ENCODE assay signal across 11 cellular contexts in genomic region chr1:180563013-180563827, GRCh38. TPM values are rescaled to one million over a fixed set of nuclear protein-coding genes. Genes with fewer than 3 reads are reported as not detected.
DNase-seq lines count a peak whose midpoint lies in the region; ATAC-seq and TF ChIP-seq lines count a peak whose summit lies in the region.
"Had no signal": no experiment of that assay in that cellular context is flagged by ENCODE, and none has a peak within 500 bp of the region (broad histone marks: within the 10 kb centered on the region; RNA-seq: fewer than 3 reads in every experiment).

No MANE protein-coding gene starts in this region.

- peak overlapping the region; percentile 85 for H2AFZ ChIP-seq in SK-N-SH (ENCODE audit: low read depth)
- H2AFZ ChIP-seq in fibroblast of lung (ENCODE audit: low read length) = peak overlapping the region; percentile 9
- peak overlapping the region; percentile 25 for H2AFZ ChIP-seq in neuronal stem cell (ENCODE audit: low read length)

- H3K14ac ChIP-seq in neuronal stem cell (ENCODE audit: low read length) = no peak overlapping the region

- no peak overlapping the region for H2BK12ac ChIP-seq in neuronal stem cell (ENCODE audit: low read length)

- H3K27ac ChIP-seq in SK-N-SH (ENCODE audit: low read depth in 2 of 2, low read length in 1 of 2) = peak overlapping the region; percentile 20 to 54; a peak in 3 of 4 replicates
- no peak overlapping the region for H3K27ac ChIP-seq in fibroblast of lung (ENCODE audit: insufficient read depth, low read length)
- no peak overlapping the region for H3K27ac ChIP-seq in neuronal stem cell (replicated peaks; ENCODE audit: low read length)

- CTCF ChIA-PET in SK-N-SH (lab: Yijun Ruan, JAX) = interaction anchor here (0.9 kb wide), 1 partner anchor 35 kb away, joined by 3 read pairs; no protein-coding TSS in a partner anchor

- no peaks in the 10 kb centered on the region for H3K27me3 ChIP-seq in SK-N-SH (ENCODE audit: insufficient read depth)
- H3K27me3 ChIP-seq in fibroblast of lung (ENCODE audit: control insufficient read depth, insufficient read depth, low read length) = no peaks in the 10 kb centered on the region
- H3K27me3 ChIP-seq in neuronal stem cell (ENCODE audit: control insufficient read depth in 3 of 3, insufficient read depth in 3 of 3, low read depth in 1 of 3, low read length in 3 of 3) = no peaks in the 10 kb centered on the region

- ATAC-seq in GM21423 (IDR thresholded peaks at IDR 0.05; ENCODE audit: unreplicated experiment) = no peak
- ATAC-seq in HG03159 (IDR thresholded peaks at IDR 0.05; ENCODE audit: unreplicated experiment) = no peak

- H3K23ac ChIP-seq in neuronal stem cell (ENCODE audit: low read depth, low read length, poor library complexity) = no peak overlapping the region

- H3K36me3 ChIP-seq in SK-N-SH (replicated peaks in 1 of 2; ENCODE audit: control insufficient read depth in 1 of 2, insufficient read depth in 2 of 2, low read length in 1 of 2) (no peaks in the 10 kb centered on the region), fibroblast of lung (ENCODE audit: control insufficient read depth, insufficient read depth, low read length) (no peaks in the 10 kb centered on the region), neuronal stem cell (replicated peaks in 1 of 2; ENCODE audit: control insufficient read depth in 2 of 2, insufficient read depth in 2 of 2, low read length in 2 of 2) (no peaks in the 10 kb centered on the region)

- 77% methylated on average over 14 of the region's 14 CpGs for WGBS in SK-N-SH (ENCODE audit: low lambda C conversion rate)
- WGBS in neuronal stem cell (ENCODE audit: extremely low coverage in 2 of 2, insufficient read length in 2 of 2, insufficient replicate concordance in 1 of 2), 2 donors = no CpG with 5 or more reads among the region's 14 CpGs

- peak overlapping the region; percentile 61 for H3K18ac ChIP-seq in neuronal stem cell (ENCODE audit: low read length)

- H4K91ac ChIP-seq in neuronal stem cell (ENCODE audit: low read depth, low read length, poor library complexity) = no peak overlapping the region

- no peak overlapping the region for H4K8ac ChIP-seq in neuronal stem cell (ENCODE audit: low read depth, low read length)

- H4K20me1 ChIP-seq in SK-N-SH (ENCODE audit: insufficient read depth) (no peaks in the 10 kb centered on the region), fibroblast of lung (ENCODE audit: control insufficient read depth, extremely low read depth, insufficient read depth, low read length) (no peaks in the 10 kb centered on the region)

- H3K4me1 ChIP-seq in SK-N-SH (ENCODE audit: control insufficient read depth in 1 of 2, insufficient read depth in 2 of 2, low read depth in 1 of 2, low read length in 1 of 2) (peaks cover 16 to 18% of the 10 kb centered on the region in 2 experiments), fibroblast of lung (ENCODE audit: control insufficient read depth, extremely low read depth, insufficient read depth, low read length) (peaks cover 7% of the 10 kb centered on the region), neuronal stem cell (ENCODE audit: control insufficient read depth in 2 of 2, insufficient read depth in 1 of 2, low read depth in 1 of 2, low read length in 2 of 2) (peaks cover 8 to 14% of the 10 kb centered on the region in 2 donors)

- no peaks in the 10 kb centered on the region for H3K9me2 ChIP-seq in SK-N-SH

- H2BK120ac ChIP-seq in neuronal stem cell (ENCODE audit: low read depth, low read length) = no peak overlapping the region

- no peak overlapping the region for H3K4me3 ChIP-seq in SK-N-SH (ENCODE audit: low read depth in 2 of 2, low read length in 1 of 2)
- no peak overlapping the region for H3K4me3 ChIP-seq in fibroblast of lung (replicated peaks in 1 of 4; ENCODE audit: control extremely low read depth in 1 of 4, insufficient read depth in 1 of 4, low read depth in 3 of 4, low read length in 4 of 4)
- no peak overlapping the region for H3K4me3 ChIP-seq in neuronal stem cell (ENCODE audit: low read length in 2 of 2)

- H3K4ac ChIP-seq in neuronal stem cell (ENCODE audit: low read length) = no peak overlapping the region

- H3K9me3 ChIP-seq in SK-N-SH (no peaks in the 10 kb centered on the region), fibroblast of lung (ENCODE audit: control insufficient read depth, insufficient read depth, low read depth, low read length) (no peaks in the 10 kb centered on the region), neuronal stem cell (replicated peaks in 1 of 2; ENCODE audit: control insufficient read depth in 2 of 2, insufficient read depth in 1 of 2, low read depth in 1 of 2, low read length in 2 of 2) (no peaks in the 10 kb centered on the region)

- no peak overlapping the region; the same call in 1 of the 2 replicates for H3K4me2 ChIP-seq in SK-N-SH
- H3K4me2 ChIP-seq in fibroblast of lung (ENCODE audit: extremely low read depth, insufficient read depth, low read length) = no peak overlapping the region
- H3K4me2 ChIP-seq in neuronal stem cell (ENCODE audit: insufficient read depth, low read length, poor library complexity, severe bottlenecking) = no peak overlapping the region

- H3K79me2 ChIP-seq in SK-N-SH (ENCODE audit: insufficient read depth) (no peaks in the 10 kb centered on the region), fibroblast of lung (ENCODE audit: control insufficient read depth, insufficient read depth, low read length) (no peaks in the 10 kb centered on the region)

- no peak overlapping the region for H2AK5ac ChIP-seq in neuronal stem cell (ENCODE audit: low read depth, low read length)

- DNase-seq in Daoy (ENCODE audit: low read depth) = peak; percentile 23
- no peak for DNase-seq in SK-N-SH
- peak; percentile 58 to 76 for DNase-seq in fibroblast of lung (ENCODE audit: low read depth in 2 of 2)
- DNase-seq in neuronal stem cell (ENCODE audit: low spot score) = no peak
- DNase-seq in DMS79 treated with DMSO at 0.1 percent for 48 hours (lab: John Stamatoyannopoulos, UW) = no peak
- no peak for DNase-seq in GM20000 (ENCODE audit: low spot score)
- DNase-seq: COR-L47, NCI-H446 had no signal

- POLR2A ChIA-PET in SK-N-SH (lab: Yijun Ruan, JAX) = no interaction called here

- no peak for TF ChIP-seq RAD21 in SK-N-SH (IDR thresholded peaks at IDR 0.05; ENCODE audit: low read length)

- H2BK5ac ChIP-seq in neuronal stem cell (ENCODE audit: low read length) = no peak overlapping the region

- H3K9ac ChIP-seq in SK-N-SH (no peak overlapping the region), fibroblast of lung (ENCODE audit: insufficient read depth, low read length) (no peak overlapping the region), neuronal stem cell (ENCODE audit: low read depth, low read length, poor library complexity) (no peak overlapping the region)

- TF ChIP-seq CTCF in SK-N-SH (IDR thresholded peaks at IDR 0.05) = no peak
- no peak for TF ChIP-seq CTCF in fibroblast of lung (conservative IDR thresholded peaks at IDR 0.05 in 1 of 2, IDR thresholded peaks at IDR 0.05 in 1 of 2; ENCODE audit: low read depth in 1 of 2, low read length in 2 of 2)
- TF ChIP-seq CTCF in GM20000 (IDR thresholded peaks at IDR 0.05; ENCODE audit: extremely low read depth, missing control alignments) = no peak

- H2BK15ac ChIP-seq in neuronal stem cell (ENCODE audit: low read length) = no peak overlapping the region

- H3F3A ChIP-seq in SK-N-SH (replicated peaks; ENCODE audit: insufficient read depth) = no peaks in the 10 kb centered on the region

- no peaks in the 10 kb centered on the region for H3K79me1 ChIP-seq in neuronal stem cell (ENCODE audit: low read depth, low read length)

- no peak for TF ChIP-seq EP300 in SK-N-SH (IDR thresholded peaks at IDR 0.05; ENCODE audit: borderline replicate concordance in 1 of 2, low read depth in 1 of 2, low read length in 1 of 2)

TF ChIP-seq in SK-N-SH, 30 proteins besides CTCF, POLR2A, EP300 and RAD21:
- TF ChIP-seq TCF12 (IDR thresholded peaks at IDR 0.05) (no peak), FOXM1 (IDR thresholded peaks at IDR 0.05; ENCODE audit: low read depth) (no peak), FOSL2 (IDR thresholded peaks at IDR 0.05; ENCODE audit: borderline replicate concordance, low read depth) (0 out of 2 replicates have a peak, but pooled peaks have one; percentile 3), MAX (IDR thresholded peaks at IDR 0.05; ENCODE audit: low read depth) (no peak), CHD2 (IDR thresholded peaks at IDR 0.05; ENCODE audit: low read length, partially characterized antibody) (no peak), USF1 (IDR thresholded peaks at IDR 0.05; ENCODE audit: borderline replicate concordance, low read depth) (no peak)

RNA-seq across cellular contexts. Expression of gene OVAAL, which starts 4.5 kb away (rescaled TPM):
- total RNA-seq in Daoy (2014; rRNA removed; shearing (Covaris generic)) = 1.1 TPM in 1 of 2 replicates, not detected in the other
- not detected in 2 replicates for polyA plus RNA-seq in SK-N-SH (2012; rRNA removed)
- not detected in 2 replicates for polyA plus RNA-seq in SK-N-SH (2012; cell fraction: cytosol; rRNA removed)
- polyA plus RNA-seq in SK-N-SH (2012; cell fraction: nucleus; rRNA removed) = 0.05 TPM in 1 of 2 replicates, not detected in the other
- not detected in 2 replicates for total RNA-seq in fibroblast of lung
- not detected in 2 replicates for polyA plus RNA-seq in fibroblast of lung
- not detected in 2 replicates for polyA plus RNA-seq in fibroblast of lung (2012)
- not detected in 2 replicates for polyA minus RNA-seq in fibroblast of lung (ENCODE audit: low replicate concordance)
- not detected for polyA plus RNA-seq in neuronal stem cell (2013, experiment 1 of 2)
- not detected for polyA plus RNA-seq in neuronal stem cell (2013, experiment 2 of 2)
- total RNA-seq: subcutaneous adipose tissue had no signal

Comparison
In these comparisons a context has a peak if more than half of its experiments do, and no peak if none do; other contexts are left out.
1. DNase-seq: peak in Daoy (single experiment) and fibroblast of lung (2 of 2); none in SK-N-SH (single experiment), neuronal stem cell (single experiment), DMS79 treated with DMSO at 0.1 percent for 48 hours (single experiment) and GM20000 (single experiment).
2. H2AFZ ChIP-seq: peak in every context shown above with its lines; median percentile 85 in SK-N-SH; 25 in neuronal stem cell; 9 in fibroblast of lung.
3. H3K27ac ChIP-seq: peak in SK-N-SH (2 of 2); none in fibroblast of lung (single experiment) and neuronal stem cell (single experiment).